Comparison of ENCODE assay signal across 8 cellular contexts in genomic region chr19:6425732-6426686, GRCh38. TPM values are rescaled to one million over a fixed set of nuclear protein-coding genes. Genes with fewer than 3 reads are reported as not detected.
DNase-seq lines count a peak whose midpoint lies in the region; ATAC-seq and TF ChIP-seq lines count a peak whose summit lies in the region.

No MANE protein-coding gene starts in this region.

- peaks cover 35% of the 10 kb centered on the region for H3K4me1 ChIP-seq in CD8-positive, alpha-beta T cell (ENCODE audit: insufficient read depth, low read length)

- H3K4me3 ChIP-seq in CD8-positive, alpha-beta T cell (ENCODE audit: low read depth, low read length) = peak overlapping the region; percentile 7
- no peak overlapping the region for H3K4me3 ChIP-seq in brain microvascular endothelial cell (ENCODE audit: low read depth, low read length)

- peaks cover 18% of the 10 kb centered on the region for H3K36me3 Mint-ChIP-seq in CD8-positive, alpha-beta T cell
- H3K36me3 Mint-ChIP-seq in naive B cell = no peaks in the 10 kb centered on the region

- no peaks in the 10 kb centered on the region for H3K36me3 ChIP-seq in CD8-positive, alpha-beta T cell (ENCODE audit: insufficient read depth, low read length)
- H3K36me3 ChIP-seq in brain microvascular endothelial cell (replicated peaks) = peaks cover 7% of the 10 kb centered on the region

- H3K9me3 Mint-ChIP-seq in CD8-positive, alpha-beta T cell = no peaks in the 10 kb centered on the region
- peaks cover 0 to 4% (median 0%) of the 10 kb centered on the region in 7 donors for H3K9me3 Mint-ChIP-seq in naive B cell

- POLR2A ChIA-PET in CD8-positive, alpha-beta T cell (lab: Charles Lee) = interaction anchor here (1.7 to 2.3 kb wide), 4 partner anchors 32 to 312 kb away, joined by 5 to 19 read pairs (median 12); partner anchors contain the start of genes ALKBH7, DENND1C and GPR108

- intact Hi-C loops in CD8-positive, alpha-beta T cell (cut with DNase I, micrococcal nuclease) = loop anchor here (1.0 to 10.0 kb wide), 11 partner anchors 33 to 769 kb away; partner anchors contain the start of genes CLPP (in 1 of the 2), GPR108 (in 1 of the 2), GTF2F1 (in 1 of the 2) and RFX2 (in 1 of the 2)

- no peak for ATAC-seq in CD8-positive, alpha-beta T cell
- ATAC-seq in naive B cell (ENCODE audit: low read depth in 2 of 2) (no peak), HG02798 (IDR thresholded peaks at IDR 0.05; ENCODE audit: poor library complexity, unreplicated experiment) (no peak), GM19395 (IDR thresholded peaks at IDR 0.05; ENCODE audit: unreplicated experiment) (no peak), HG02840 (IDR thresholded peaks at IDR 0.05; ENCODE audit: low FRiP score, unreplicated experiment) (no peak), GM18867 (IDR thresholded peaks at IDR 0.05; ENCODE audit: unreplicated experiment) (no peak)

- H3K27ac ChIP-seq in CD8-positive, alpha-beta T cell (ENCODE audit: low read depth, low read length) = peak overlapping the region; percentile 39
- H3K27ac ChIP-seq in brain microvascular endothelial cell = peak overlapping the region; percentile 43

- H3K4me3 Mint-ChIP-seq in CD8-positive, alpha-beta T cell = peak overlapping the region; percentile 78
- peak overlapping the region in 7 of 8 donors; percentile 56 to 94 (median 86) for H3K4me3 Mint-ChIP-seq in naive B cell

- peaks cover 37% of the 10 kb centered on the region for H3K4me1 Mint-ChIP-seq in CD8-positive, alpha-beta T cell (ENCODE audit: low read depth)
- peaks cover 35 to 39% (median 37%) of the 10 kb centered on the region in 3 donors for H3K4me1 Mint-ChIP-seq in naive B cell

- CTCF ChIA-PET in CD8-positive, alpha-beta T cell (lab: Charles Lee) = interaction anchor here (0.8 kb wide), 1 partner anchor 79 kb away, joined by 3 read pairs; no protein-coding TSS in a partner anchor

- no peaks in the 10 kb centered on the region for H3K9me3 ChIP-seq in CD8-positive, alpha-beta T cell (ENCODE audit: low read length)

- H3K27ac Mint-ChIP-seq in CD8-positive, alpha-beta T cell = peak overlapping the region; percentile 93
- H3K27ac Mint-ChIP-seq in naive B cell = peak overlapping the region; percentile 76 to 99 (median 89)

- H3K27me3 ChIP-seq in CD8-positive, alpha-beta T cell (ENCODE audit: insufficient read depth, low read length) = no peaks in the 10 kb centered on the region
- no peaks in the 10 kb centered on the region for H3K27me3 ChIP-seq in brain microvascular endothelial cell (replicated peaks)

- no peak for TF ChIP-seq CTCF in CD8-positive, alpha-beta T cell (IDR thresholded peaks at IDR 0.05)
- peak; percentile 2 for TF ChIP-seq CTCF in brain microvascular endothelial cell (IDR thresholded peaks at IDR 0.05; ENCODE audit: low read depth, low read length, missing control alignments)

- in situ Hi-C loops in brain microvascular endothelial cell (cut with HindIII; ENCODE audit: low pct_ligation_motif_present, low sequenced_read_pairs) = no loop called here

- DNase-seq in CD8-positive, alpha-beta T cell = no peak
- DNase-seq in Kasumi-1 (lab: John Stamatoyannopoulos, UW) = peak; percentile 16 to 33
- no peak for DNase-seq in brain microvascular endothelial cell
- no peak for DNase-seq in naive B cell

- H3K27me3 Mint-ChIP-seq in CD8-positive, alpha-beta T cell (ENCODE audit: low read depth) = no peaks in the 10 kb centered on the region
- peaks cover 0 to 6% (median 0%) of the 10 kb centered on the region in 3 donors for H3K27me3 Mint-ChIP-seq in naive B cell

RNA-seq across cellular contexts. Expression of gene KHSRP, which starts 1.4 kb away (rescaled TPM):
- total RNA-seq in CD8-positive, alpha-beta T cell = 100 to 1,000 TPM; 149 to 150 TPM
- 10 to 100 TPM; 12.1 to 26.3 (median 20.6) TPM for polyA plus RNA-seq in naive B cell (ENCODE audit: low read depth in 6 of 6)

RNA-seq across cellular contexts. Expression of gene SLC25A41, which starts 7.6 kb away (rescaled TPM):
- total RNA-seq in CD8-positive, alpha-beta T cell = not detected
- polyA plus RNA-seq in naive B cell (ENCODE audit: low read depth in 6 of 6) = not detected

RNA-seq across cellular contexts. Expression of gene GTF2F1, which starts 33.0 kb away (rescaled TPM):
- 10 to 100 TPM; 65.2 to 67.9 TPM for total RNA-seq in CD8-positive, alpha-beta T cell
- 10 to 100 TPM in 5 of 6 donors, 1 to 10 TPM in 1; 2.5 to 22.7 (median 18.1) TPM for polyA plus RNA-seq in naive B cell (ENCODE audit: low read depth in 6 of 6)

RNA-seq across cellular contexts. Expression of gene SLC25A23, which starts 33.6 kb away (rescaled TPM):
- 10 to 100 TPM; 10.5 to 10.9 TPM for total RNA-seq in CD8-positive, alpha-beta T cell
- polyA plus RNA-seq in naive B cell (ENCODE audit: low read depth in 6 of 6) = 1 to 10 TPM; 1.4 to 5.0 (median 3.2) TPM

RNA-seq across cellular contexts. Expression of gene CRB3, which starts 38.1 kb away (rescaled TPM):
- total RNA-seq in CD8-positive, alpha-beta T cell = 1 to 10 TPM; 7.8 to 8.9 TPM
- 1 to 10 TPM in 1 of 6 donors, under 1 TPM in 1, not detected in 4; 0.88 to 1.6 TPM for polyA plus RNA-seq in naive B cell (ENCODE audit: low read depth in 6 of 6)

Comparison
In these comparisons a context has a peak if more than half of its experiments do, and no peak if none do; other contexts are left out.
1. DNase-seq: peak in Kasumi-1 (2 of 2); none in CD8-positive, alpha-beta T cell (0 of 7), brain microvascular endothelial cell (single experiment) and naive B cell (single experiment).